Comparison of ENCODE assay signal across 18 cellular contexts in the genomic region with DNA sequence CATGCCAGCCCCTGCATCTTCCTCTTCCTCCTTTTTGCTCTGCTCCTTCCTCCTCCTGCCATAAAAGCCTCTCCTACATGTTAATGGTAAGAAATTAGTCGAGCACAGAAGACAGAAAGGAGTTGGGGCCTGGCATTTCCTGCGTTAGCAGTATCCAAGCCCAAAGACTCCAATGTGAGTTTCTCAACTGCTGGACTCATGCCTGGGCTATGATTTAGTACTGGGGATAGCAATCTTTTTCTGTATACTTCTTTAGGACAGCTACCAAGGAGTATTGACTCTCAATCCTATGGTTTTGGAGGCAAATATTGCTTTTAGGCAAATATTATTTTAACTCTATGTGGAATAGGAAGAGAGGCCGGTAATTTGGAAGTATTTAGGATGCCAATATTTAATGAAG. TPM values are rescaled to one million over a fixed set of nuclear protein-coding genes. Genes with fewer than 3 reads are reported as not detected.
DNase-seq lines count a peak whose midpoint lies in the region; FAIRE-seq and TF ChIP-seq lines count a peak whose summit lies in the region.
"Had no signal": no experiment of that assay in that cellular context is flagged by ENCODE, and none has a peak within 500 bp of the region (broad histone marks: within the 10 kb centered on the region; RNA-seq: fewer than 3 reads in every experiment).

No MANE protein-coding gene starts in this region.

- H3K9me3 ChIP-seq in adipocyte (ENCODE audit: control insufficient read depth, low read length): no peaks in the 10 kb centered on the region
- H3K9me3 ChIP-seq: Caco-2 had no signal

- no peak for TF ChIP-seq CTCF in fibroblast of the aortic adventitia (IDR thresholded peaks at IDR 0.05; ENCODE audit: insufficient read depth, low read length)

- peak overlapping the region; percentile 47 for H3K9ac ChIP-seq in adipocyte (ENCODE audit: low read length)

- no peak for FAIRE-seq in urothelium cell line (lab: Jason Lieb, UNC)
- FAIRE-seq: A549, GM12892 had no signal

- no peak overlapping the region for H3K4me3 ChIP-seq in adipocyte (ENCODE audit: low read length)
- no peak overlapping the region for H3K4me3 ChIP-seq in fibroblast of the aortic adventitia (ENCODE audit: low read depth, low read length)
- H3K4me3 ChIP-seq: A549 had no signal

- peaks cover 17% of the 10 kb centered on the region for H3K4me1 ChIP-seq in adipocyte (ENCODE audit: control insufficient read depth, insufficient read depth, low read length)
- H3K4me1 ChIP-seq: A549, Caco-2 had no signal

- H3K36me3 ChIP-seq in adipocyte (ENCODE audit: control insufficient read depth, insufficient read depth, low read length, severe bottlenecking): no peaks in the 10 kb centered on the region

- peak; percentile 29 for DNase-seq in AG08396 (ENCODE audit: low spot score)
- peak; percentile 60 for DNase-seq in GM04504 (ENCODE audit: low read depth)
- DNase-seq in adipocyte (ENCODE audit: low read depth): peak; percentile 67
- DNase-seq in fibroblast of the aortic adventitia (ENCODE audit: low read depth): peak; percentile 75
- DNase-seq in A172 (ENCODE audit: low spot score): no peak
- DNase-seq in hepatic stellate cell (ENCODE audit: low spot score): no peak
- no peak for DNase-seq in urothelium cell line (ENCODE audit: low spot score)
- DNase-seq in GF-D8 (lab: John Stamatoyannopoulos, UW): no peak
- DNase-seq: Caco-2; CD4-positive, CD25-positive, alpha-beta regulatory T cell; HCEC 1CT; NCI-H1105 treated with DMSO at 0.1 percent for 48 hours; NCI-H187 treated with DMSO at 0.1 percent for 48 hours; NCI-H446 treated with DMSO at 0.1 percent for 48 hours; PC-3 had no signal

- no peaks in the 10 kb centered on the region for H3K27me3 ChIP-seq in adipocyte (replicated peaks; ENCODE audit: control insufficient read depth, insufficient read depth, low read length)

RNA-seq across cellular contexts. Expression of gene SLC38A4, which starts 18.0 kb away (rescaled TPM):
- total RNA-seq in fibroblast of the aortic adventitia (ENCODE audit: low replicate concordance): 1.6 and 4.6 TPM in 2 replicates
- 1.5 and 1.7 TPM in 2 replicates for total RNA-seq in A172 (2014; rRNA removed; shearing (Covaris generic))
- total RNA-seq: B cell; CD4-positive, CD25-positive, alpha-beta regulatory T cell; PC-3 had no signal

Comparison
In these comparisons a context has a peak if more than half of its experiments do, and no peak if none do; other contexts are left out.
1. DNase-seq: peak in AG08396 (single experiment), GM04504 (single experiment), adipocyte (single experiment) and fibroblast of the aortic adventitia (single experiment); none in A172 (single experiment), hepatic stellate cell (single experiment), urothelium cell line (single experiment) and GF-D8 (single experiment).